Comparison of ENCODE assay signal across 8 cellular contexts in genomic region chr14:38208825-38209562, GRCh38. TPM values are rescaled to one million over a fixed set of nuclear protein-coding genes. Genes with fewer than 3 reads are reported as not detected.
DNase-seq lines count a peak whose midpoint lies in the region; ATAC-seq and TF ChIP-seq lines count a peak whose summit lies in the region.

No MANE protein-coding gene starts in this region.

- DNase-seq in ELF-1 (ENCODE audit: low read depth, low spot score) = peak; percentile 44
- DNase-seq in RWPE2 (ENCODE audit: low spot score) = peak; percentile 63
- peak; percentile 13 for DNase-seq in germinal center (ENCODE audit: low spot score)
- no peak for DNase-seq in NCI-H2171 (lab: John Stamatoyannopoulos, UW)
- no peak for DNase-seq in stimulated activated CD4-positive, alpha-beta T cell treated with anti-CD3 and anti-CD28 coated beads, Interleukin-12 subunit alpha, Interleukin-12 subunit beta, amount 100 ng/mL, for 4 hours
- DNase-seq in SJCRH30 = no peak
- DNase-seq in activated effector memory CD4-positive, alpha-beta T cell treated with anti-CD3 and anti-CD28 coated beads, Interleukin-2, amount 50 U/mL, for 16 hours = no peak

- H3K36me3 ChIP-seq in RWPE2 (ENCODE audit: low read depth) (no peaks in the 10 kb centered on the region), parathyroid adenoma (ENCODE audit: control insufficient read depth, insufficient read depth, low read length) (no peaks in the 10 kb centered on the region), SJCRH30 (no peaks in the 10 kb centered on the region)

- no peak overlapping the region for H3K9ac ChIP-seq in parathyroid adenoma

- H3K9me3 ChIP-seq in RWPE2 (ENCODE audit: severe bottlenecking) (no peaks in the 10 kb centered on the region), parathyroid adenoma (ENCODE audit: control insufficient read depth, low read length) (peaks cover 2% of the 10 kb centered on the region), SJCRH30 (replicated peaks) (peaks cover 3% of the 10 kb centered on the region; the same call in 1 of the 2 replicates)

- peak; percentile 68 for ATAC-seq in RWPE2 (ENCODE audit: low read depth)

- no peaks in the 10 kb centered on the region for H3K79me2 ChIP-seq in parathyroid adenoma

- H2AFZ ChIP-seq in parathyroid adenoma = no peak overlapping the region

- H3K27ac ChIP-seq in RWPE2 (ENCODE audit: poor library complexity, severe bottlenecking) (no peak overlapping the region), parathyroid adenoma (no peak overlapping the region), SJCRH30 (no peak overlapping the region)

- peak overlapping the region; percentile 26 for H3K4me3 ChIP-seq in RWPE2 (ENCODE audit: severe bottlenecking)
- peak overlapping the region; percentile 7 for H3K4me3 ChIP-seq in parathyroid adenoma (ENCODE audit: low read depth, low read length)
- no peak overlapping the region for H3K4me3 ChIP-seq in SJCRH30

- peak; percentile 44 for TF ChIP-seq CTCF in RWPE2 (IDR thresholded peaks at IDR 0.05; ENCODE audit: poor library complexity, severe bottlenecking)
- no peak for TF ChIP-seq CTCF in parathyroid adenoma (IDR thresholded peaks at IDR 0.05)

- H3K4me2 ChIP-seq in parathyroid adenoma (ENCODE audit: low read length) = peak overlapping the region; percentile 39

- H3K27me3 ChIP-seq in RWPE2 (ENCODE audit: insufficient read depth, poor library complexity, severe bottlenecking) (peaks cover 69% of the 10 kb centered on the region), parathyroid adenoma (ENCODE audit: control insufficient read depth, insufficient read depth, low read length) (peaks cover 12% of the 10 kb centered on the region), SJCRH30 (no peaks in the 10 kb centered on the region)

- H3K4me1 ChIP-seq in RWPE2 (ENCODE audit: insufficient read depth, poor library complexity, severe bottlenecking) (no peaks in the 10 kb centered on the region), parathyroid adenoma (no peaks in the 10 kb centered on the region), SJCRH30 (peaks cover 25% of the 10 kb centered on the region)

RNA-seq across cellular contexts. Expression of gene SSTR1, which starts 1.3 kb away (rescaled TPM):
- total RNA-seq in SJCRH30 (2014; rRNA removed; shearing (Covaris generic)) = not detected in 2 replicates

RNA-seq across cellular contexts. Expression of gene CLEC14A, which starts 46.9 kb away (rescaled TPM):
- 20.7 and 21.9 TPM in 2 replicates for total RNA-seq in SJCRH30 (2014; rRNA removed; shearing (Covaris generic))

Comparison
In these comparisons a context has a peak if more than half of its experiments do, and no peak if none do; other contexts are left out.
1. DNase-seq: peak in ELF-1 (single experiment), RWPE2 (single experiment) and germinal center (single experiment); none in NCI-H2171 (single experiment), stimulated activated CD4-positive, alpha-beta T cell treated with anti-CD3 and anti-CD28 coated beads, Interleukin-12 subunit alpha, Interleukin-12 subunit beta, amount 100 ng/mL, for 4 hours (single experiment), SJCRH30 (0 of 2) and activated effector memory CD4-positive, alpha-beta T cell treated with anti-CD3 and anti-CD28 coated beads, Interleukin-2, amount 50 U/mL, for 16 hours (single experiment).